In the genomic region with DNA sequence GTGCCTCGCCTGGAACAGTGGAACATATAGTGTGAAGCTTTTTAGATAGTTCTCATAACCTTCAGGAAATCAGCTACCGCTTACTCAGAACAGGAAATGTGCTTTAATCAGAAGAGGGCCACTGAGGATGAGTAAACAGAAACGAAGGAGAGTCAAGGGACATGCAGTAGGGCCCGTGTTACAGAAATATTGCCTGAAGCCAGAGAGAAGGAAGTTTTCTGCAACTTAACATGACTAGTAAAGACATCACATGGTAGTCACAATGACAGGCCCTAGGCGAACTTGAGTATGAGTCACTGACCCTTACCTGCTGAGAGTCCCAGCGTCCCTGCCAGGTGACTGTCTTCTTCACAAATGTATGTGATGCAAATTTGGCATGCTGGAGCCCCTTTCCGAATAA, we compare ENCODE assay signal across 11 cellular contexts. TPM values are rescaled to one million over a fixed set of nuclear protein-coding genes. Genes with fewer than 3 reads are reported as not detected.
DNase-seq lines count a peak whose midpoint lies in the region; ATAC-seq and TF ChIP-seq lines count a peak whose summit lies in the region.
"Had no signal": no experiment of that assay in that cellular context is flagged by ENCODE, and none has a peak within 500 bp of the region (broad histone marks: within the 10 kb centered on the region; RNA-seq: fewer than 3 reads in every experiment).

No MANE protein-coding gene starts in this region.

- H3K9me3 Mint-ChIP-seq in MCF 10A (ENCODE audit: unreplicated experiment) = no peaks in the 10 kb centered on the region
- H3K9me3 Mint-ChIP-seq in T-helper 2 cell treated with Interferon-gamma antibody and Interleukin-4, amounts not matched to agents 5 μg/mL and 100 μg/mL, for 36 hours = peaks cover 7% of the 10 kb centered on the region
- no peaks in the 10 kb centered on the region for H3K9me3 Mint-ChIP-seq in Calu3 (ENCODE audit: low read depth, unreplicated experiment)

- H3K27me3 ChIP-seq in breast epithelium = no peaks in the 10 kb centered on the region
- H3K27me3 ChIP-seq in effector memory CD4-positive, alpha-beta T cell (replicated peaks; ENCODE audit: control insufficient read depth, insufficient read depth, low read length, poor library complexity, severe bottlenecking) = no peaks in the 10 kb centered on the region
- no peaks in the 10 kb centered on the region for H3K27me3 ChIP-seq in MG63

- H3K27ac Mint-ChIP-seq in MCF 10A (ENCODE audit: low read depth, unreplicated experiment) = peak overlapping the region; percentile 85
- H3K27ac Mint-ChIP-seq in T-helper 2 cell treated with Interferon-gamma antibody and Interleukin-4, amounts not matched to agents 5 μg/mL and 100 μg/mL, for 36 hours = peak overlapping the region; percentile 95
- H3K27ac Mint-ChIP-seq in Calu3 (ENCODE audit: unreplicated experiment) = no peak overlapping the region
- H3K27ac Mint-ChIP-seq: naive B cell had no signal

- no TSS peak for BruUV-seq in MCF 10A (replicated peaks; lab: Mats Ljungman, UMichigan)
- BruUV-seq in Calu3 (replicated peaks; lab: Mats Ljungman, UMichigan) = no TSS peak

- no peak for TF ChIP-seq POLR2A in breast epithelium (IDR thresholded peaks at IDR 0.05)

- CTCF ChIA-PET in MCF 10A (lab: Yijun Ruan, JAX) = interaction anchor here (0.6 to 0.9 kb wide), 2 partner anchors 58 to 151 kb away, joined by 3 to 4 read pairs; no protein-coding TSS in a partner anchor
- CTCF ChIA-PET in Calu3 (lab: Charles Lee) = no interaction called here

- H3K27me3 Mint-ChIP-seq in MCF 10A (ENCODE audit: insufficient read depth, unreplicated experiment) = no peaks in the 10 kb centered on the region
- H3K27me3 Mint-ChIP-seq in T-helper 2 cell treated with Interferon-gamma antibody and Interleukin-4, amounts not matched to agents 5 μg/mL and 100 μg/mL, for 36 hours (ENCODE audit: low read depth) = no peaks in the 10 kb centered on the region
- no peaks in the 10 kb centered on the region for H3K27me3 Mint-ChIP-seq in Calu3 (ENCODE audit: unreplicated experiment)

- intact Hi-C loops in MCF 10A (cut with micrococcal nuclease) = no loop called here
- intact Hi-C loops in breast epithelium (cut with DNase I; ENCODE audit: low total_unique reads) = no loop called here
- intact Hi-C loops in Calu3 (cut with micrococcal nuclease; ENCODE audit: unreplicated experiment) = no loop called here

- TF ChIP-seq CTCF in MCF 10A (IDR thresholded peaks at IDR 0.05; ENCODE audit: unreplicated experiment) (no peak), breast epithelium (IDR thresholded peaks at IDR 0.05) (no peak), Calu3 (IDR thresholded peaks at IDR 0.05; ENCODE audit: unreplicated experiment) (no peak)

- peaks cover 21% of the 10 kb centered on the region for H3K4me1 Mint-ChIP-seq in MCF 10A (ENCODE audit: insufficient read depth, unreplicated experiment)
- peaks cover 21% of the 10 kb centered on the region for H3K4me1 Mint-ChIP-seq in T-helper 2 cell treated with Interferon-gamma antibody and Interleukin-4, amounts not matched to agents 5 μg/mL and 100 μg/mL, for 36 hours (ENCODE audit: low read depth)
- no peaks in the 10 kb centered on the region for H3K4me1 Mint-ChIP-seq in Calu3 (ENCODE audit: low read depth, unreplicated experiment)

- POLR2A ChIA-PET in MCF 10A (lab: Yijun Ruan, JAX) = interaction anchor here (0.7 to 1.6 kb wide), 3 partner anchors 45 to 144 kb away, joined by 4 to 5 read pairs (median 4); no protein-coding TSS in a partner anchor

- no peak overlapping the region for H3K4me3 Mint-ChIP-seq in MCF 10A (ENCODE audit: unreplicated experiment)
- H3K4me3 Mint-ChIP-seq in T-helper 2 cell treated with Interferon-gamma antibody and Interleukin-4, amounts not matched to agents 5 μg/mL and 100 μg/mL, for 36 hours = peak overlapping the region; percentile 92
- H3K4me3 Mint-ChIP-seq in Calu3 (ENCODE audit: low read depth, unreplicated experiment) = no peak overlapping the region
- H3K4me3 Mint-ChIP-seq: naive B cell had no signal

- no peaks in the 10 kb centered on the region for H3K9me3 ChIP-seq in breast epithelium
- no peaks in the 10 kb centered on the region for H3K9me3 ChIP-seq in effector memory CD4-positive, alpha-beta T cell (ENCODE audit: control insufficient read depth, low read length)
- H3K9me3 ChIP-seq in MG63 = no peaks in the 10 kb centered on the region

- no peak overlapping the region for H3K27ac ChIP-seq in breast epithelium
- H3K27ac ChIP-seq in effector memory CD4-positive, alpha-beta T cell (ENCODE audit: insufficient read depth, low read length, poor library complexity, severe bottlenecking) = peak overlapping the region; percentile 31

- no peaks in the 10 kb centered on the region for H3K36me3 Mint-ChIP-seq in MCF 10A (ENCODE audit: insufficient read depth, unreplicated experiment)
- H3K36me3 Mint-ChIP-seq in T-helper 2 cell treated with Interferon-gamma antibody and Interleukin-4, amounts not matched to agents 5 μg/mL and 100 μg/mL, for 36 hours (ENCODE audit: low read depth) = peaks cover 6% of the 10 kb centered on the region
- H3K36me3 Mint-ChIP-seq in Calu3 (ENCODE audit: insufficient read depth, unreplicated experiment) = no peaks in the 10 kb centered on the region
- H3K36me3 Mint-ChIP-seq: naive B cell had no signal

- peak; percentile 79 for ATAC-seq in stimulated activated naive CD8-positive, alpha-beta T cell treated with anti-CD3 and anti-CD28 coated beads, Interleukin-15, Interleukin-2, amounts not matched to agents 100 U/mL and 50 U/mL, for 24 hours
- ATAC-seq: SK-N-SH treated with all-trans-retinoic acid at 6 μM for 48 hours had no signal

- H3K36me3 ChIP-seq in breast epithelium = no peaks in the 10 kb centered on the region
- H3K36me3 ChIP-seq in effector memory CD4-positive, alpha-beta T cell (ENCODE audit: control insufficient read depth, insufficient read depth, low read length) = no peaks in the 10 kb centered on the region
- no peaks in the 10 kb centered on the region for H3K36me3 ChIP-seq in MG63

- peak; percentile 40 for DNase-seq in MCF 10A (ENCODE audit: unreplicated experiment)
- DNase-seq in breast epithelium (ENCODE audit: low spot score in 2 of 2) = no peak
- peak; percentile 17 for DNase-seq in T-helper 2 cell treated with Interferon-gamma antibody and Interleukin-4, amounts not matched to agents 5 μg/mL and 100 μg/mL, for 36 hours (ENCODE audit: low spot score)
- peak in 2 of 3 donors; percentile 0 to 6 for DNase-seq in effector memory CD4-positive, alpha-beta T cell
- DNase-seq in stimulated activated naive CD8-positive, alpha-beta T cell treated with anti-CD3 and anti-CD28 coated beads, Interleukin-15, Interleukin-2, amounts not matched to agents 100 U/mL and 50 U/mL, for 24 hours = no peak
- DNase-seq in NCI-H187 treated with DMSO at 0.1 percent for 48 hours (lab: John Stamatoyannopoulos, UW) = no peak
- no peak for DNase-seq in MG63
- DNase-seq in Calu3 = no peak
- DNase-seq: KG1, naive B cell had no signal

- no peaks in the 10 kb centered on the region for H3K4me1 ChIP-seq in breast epithelium
- H3K4me1 ChIP-seq in effector memory CD4-positive, alpha-beta T cell (ENCODE audit: control insufficient read depth, insufficient read depth, low read length, poor library complexity, severe bottlenecking) = peaks cover 10% of the 10 kb centered on the region

- H3K4me3 ChIP-seq in breast epithelium = no peak overlapping the region
- peak overlapping the region; percentile 2 for H3K4me3 ChIP-seq in effector memory CD4-positive, alpha-beta T cell (ENCODE audit: insufficient read depth, low read depth, low read length, poor library complexity, severe bottlenecking)
- H3K4me3 ChIP-seq in MG63 = no peak overlapping the region

RNA-seq across cellular contexts. Expression of a gene that starts 39.4 kb away (rescaled TPM):
- total RNA-seq in MCF 10A (2022) (not detected in 2 replicates), breast epithelium (not detected), Calu3 (2022) (not detected in 2 replicates)
- not detected in 2 replicates for total RNA-seq in MG63 (2014; rRNA removed; shearing (Covaris generic); ENCODE audit: low replicate concordance)

RNA-seq across cellular contexts. Expression of a gene that starts 55.1 kb away (rescaled TPM):
- 14.0 and 14.4 TPM in 2 replicates for total RNA-seq in MCF 10A (2022)
- total RNA-seq in breast epithelium = 1 to 10 TPM; 3.7 to 6.4 (median 5.9) TPM
- 0.30 TPM in 1 of 2 replicates, not detected in the other for total RNA-seq in MG63 (2014; rRNA removed; shearing (Covaris generic); ENCODE audit: low replicate concordance)
- total RNA-seq in Calu3 (2022) = 8.8 and 13.0 TPM in 2 replicates

Comparison
In these comparisons a context has a peak if more than half of its experiments do, and no peak if none do; other contexts are left out.
1. DNase-seq: peak in MCF 10A (single experiment), T-helper 2 cell treated with Interferon-gamma antibody and Interleukin-4, amounts not matched to agents 5 μg/mL and 100 μg/mL, for 36 hours (single experiment) and effector memory CD4-positive, alpha-beta T cell (2 of 3); none in breast epithelium (0 of 2), stimulated activated naive CD8-positive, alpha-beta T cell treated with anti-CD3 and anti-CD28 coated beads, Interleukin-15, Interleukin-2, amounts not matched to agents 100 U/mL and 50 U/mL, for 24 hours (single experiment), NCI-H187 treated with DMSO at 0.1 percent for 48 hours (single experiment), MG63 (single experiment) and Calu3 (single experiment).